ENCODE assay signal across 15 cellular contexts in the genomic region with DNA sequence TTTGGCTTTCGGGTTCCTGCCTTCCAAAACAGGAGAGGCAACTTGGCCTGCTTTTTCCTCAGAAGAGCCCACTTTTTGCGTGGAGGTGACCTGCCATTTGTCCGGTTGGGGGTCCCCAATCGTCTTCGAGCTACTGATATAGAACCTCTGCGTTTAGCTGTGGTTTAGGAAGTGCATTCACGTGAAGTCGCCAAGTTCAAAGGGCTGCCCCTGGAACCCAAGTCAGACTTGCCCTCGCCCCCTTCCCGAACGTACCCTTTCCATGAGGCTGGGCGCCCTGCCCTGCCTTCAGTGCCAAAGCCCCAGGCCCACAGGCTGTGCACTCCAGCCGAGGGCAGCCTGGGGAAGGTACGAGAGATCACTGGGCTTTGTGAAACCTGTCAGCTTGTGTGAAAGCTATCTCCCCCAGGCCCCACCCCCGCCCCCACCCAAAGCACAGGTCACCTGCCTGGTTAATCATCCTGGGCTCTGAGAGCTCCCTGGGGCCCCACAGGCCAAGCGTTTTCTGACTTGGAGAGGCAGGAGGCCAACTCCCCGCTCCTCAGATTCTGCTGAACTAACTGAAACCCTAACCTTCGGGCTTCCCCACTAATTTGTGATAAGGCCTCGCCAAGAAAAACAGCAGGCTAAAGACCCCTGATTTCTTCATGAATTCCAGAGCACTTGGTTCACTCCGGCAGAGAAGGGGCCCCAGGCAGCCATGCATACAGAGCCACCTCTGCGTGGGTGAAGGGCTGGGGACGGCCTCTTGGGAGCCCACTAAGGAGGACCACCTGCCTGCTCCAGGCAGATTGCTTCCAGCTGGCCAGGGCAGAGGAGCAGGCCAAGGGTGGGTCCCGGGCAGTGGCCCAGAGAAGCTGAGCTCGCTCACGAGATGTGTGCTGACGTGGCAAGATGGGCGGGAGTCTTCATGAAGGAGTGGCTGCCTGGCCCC. TPM values are rescaled to one million over a fixed set of nuclear protein-coding genes. Genes with fewer than 3 reads are reported as not detected.
DNase-seq lines count a peak whose midpoint lies in the region; ATAC-seq and TF ChIP-seq lines count a peak whose summit lies in the region.
"Had no signal": no experiment of that assay in that cellular context is flagged by ENCODE, and none has a peak within 500 bp of the region (broad histone marks: within the 10 kb centered on the region; RNA-seq: fewer than 3 reads in every experiment).

No MANE protein-coding gene starts in this region.

- 69 to 73% methylated on average over 17 to 26 of the region's 27 CpGs for WGBS in body of pancreas, 2 donors

- TF ChIP-seq POLR2A in body of pancreas (IDR thresholded peaks at IDR 0.05): no peak

- TF ChIP-seq CTCF in body of pancreas (IDR thresholded peaks at IDR 0.05): no peak

- no peaks in the 10 kb centered on the region for H3K9me3 ChIP-seq in body of pancreas

- no peaks in the 10 kb centered on the region for H3K27me3 ChIP-seq in body of pancreas

- no peaks in the 10 kb centered on the region for H3K36me3 ChIP-seq in body of pancreas (replicated peaks in 1 of 2; ENCODE audit: insufficient read depth in 1 of 2, low read depth in 2 of 2)

- intact Hi-C loops in body of pancreas (cut with DNase I): no loop called here
- intact Hi-C loops in left ventricle myocardium superior (cut with micrococcal nuclease): no loop called here

- ATAC-seq in body of pancreas: peak; percentile 20
- peak; percentile 72 for ATAC-seq in left ventricle myocardium superior
- ATAC-seq in HG03469 (IDR thresholded peaks at IDR 0.05; ENCODE audit: unreplicated experiment): no peak

- H3K27ac ChIP-seq in body of pancreas: peak overlapping the region in 3 of 4 donors; percentile 80 to 87 (median 87)

- DNase-seq in AG20443 (ENCODE audit: low spot score) (peak; percentile 82), body of pancreas (peak in 2 of 4 donors; percentile 42 to 50), left ventricle myocardium superior (peak; percentile 83), renal cortical epithelial cell (ENCODE audit: low read depth) (peak; percentile 52), amniotic stem cell (lab: John Stamatoyannopoulos, UW) (no peak), iPS-NIHi7 (ENCODE audit: extremely low spot score) (no peak)
- no peak for DNase-seq in activated naive CD4-positive, alpha-beta T cell treated with anti-CD3 and anti-CD28 coated beads, Interleukin-2, amount 50 U/mL, for 16 hours
- DNase-seq: activated CD4-positive, alpha-beta T cell treated with anti-CD3 and anti-CD28 coated beads, Interleukin-2, amount 50 U/mL, for 4 hours; activated gamma-delta T cell; AML-193; cortex of kidney; KG1; NCI-H187 treated with DMSO at 0.1 percent for 48 hours; NCI-H774 had no signal

- H3K4me1 ChIP-seq in body of pancreas: peaks cover 56% of the 10 kb centered on the region

- no peak overlapping the region for H3K4me3 ChIP-seq in body of pancreas

RNA-seq across cellular contexts. Expression of a gene that starts 25.8 kb away (rescaled TPM):
- 1 to 10 TPM; 3.6 to 9.2 TPM for total RNA-seq in body of pancreas
- total RNA-seq in left ventricle myocardium superior: 0.35 TPM
- 0.35 and 4.8 TPM in 2 replicates for total RNA-seq in renal cortical epithelial cell

Comparison
In these comparisons a context has a peak if more than half of its experiments do, and no peak if none do; other contexts are left out.
1. DNase-seq: peak in AG20443 (single experiment), left ventricle myocardium superior (single experiment) and renal cortical epithelial cell (single experiment); none in activated naive CD4-positive, alpha-beta T cell treated with anti-CD3 and anti-CD28 coated beads, Interleukin-2, amount 50 U/mL, for 16 hours (single experiment), amniotic stem cell (single experiment) and iPS-NIHi7 (single experiment).